Comparison of ENCODE assay signal across 15 cellular contexts in the genomic region with DNA sequence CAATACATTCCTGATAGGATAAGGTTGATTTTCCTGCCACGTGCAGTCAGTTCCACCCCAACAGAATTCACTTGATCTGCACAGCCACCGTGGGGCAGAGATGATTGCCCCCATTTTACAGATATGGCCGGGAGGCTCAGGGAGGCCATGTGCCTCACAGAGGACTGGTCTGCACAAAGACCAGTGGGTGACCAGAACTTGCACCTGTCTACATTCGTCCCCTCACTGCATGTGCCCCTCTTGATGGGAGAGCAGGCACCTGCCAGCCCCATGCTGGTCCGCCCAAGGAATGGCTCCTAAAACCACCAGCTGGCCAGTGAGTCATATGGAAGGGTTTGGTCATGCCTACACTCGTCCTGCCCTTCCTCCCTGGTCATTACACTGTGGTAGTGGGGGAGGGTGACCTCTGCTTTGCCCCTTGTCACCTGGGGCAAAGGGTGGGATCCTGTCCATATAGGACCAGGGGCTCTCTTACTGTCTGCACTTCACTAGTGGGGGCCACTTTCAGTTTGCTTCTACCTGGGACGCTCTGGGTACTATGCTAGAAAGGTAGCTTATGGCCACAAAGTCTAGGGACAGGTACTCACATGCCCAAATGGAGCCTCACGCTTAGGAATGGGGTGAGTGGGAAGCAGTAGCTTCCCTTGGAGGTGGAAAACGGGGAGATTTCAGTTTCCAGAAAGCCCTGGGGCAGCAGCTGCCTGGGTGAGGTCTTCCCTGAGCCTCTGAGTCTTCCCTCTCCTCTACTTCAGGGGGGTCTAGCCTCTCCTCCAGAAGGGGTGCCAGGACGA. TPM values are rescaled to one million over a fixed set of nuclear protein-coding genes. Genes with fewer than 3 reads are reported as not detected.
A peak's percentile ranks its signal among the peaks of the same experiment; 100 is the strongest.
DNase-seq lines count a peak whose midpoint lies in the region; ATAC-seq, FAIRE-seq and TF ChIP-seq lines count a peak whose summit lies in the region.
"Had no signal": no experiment of that assay in that cellular context is flagged by ENCODE, and none has a peak within 500 bp of the region (broad histone marks: within the 10 kb centered on the region; RNA-seq: fewer than 3 reads in every experiment).

No MANE protein-coding gene starts in this region.

- TF ChIP-seq CTCF in activated CD8-positive, alpha-beta T cell treated with anti-CD3 and anti-CD28 coated beads for 36 hours (IDR thresholded peaks at IDR 0.05) = no peak
- no peak for TF ChIP-seq CTCF in astrocyte (IDR thresholded peaks at IDR 0.05; ENCODE audit: insufficient read depth, low read depth, low read length)

- no peaks in the 10 kb centered on the region for H3K27me3 ChIP-seq in astrocyte (ENCODE audit: insufficient read depth, low read length)
- H3K27me3 ChIP-seq: colonic mucosa, stomach had no signal

- H3K9ac ChIP-seq in astrocyte (ENCODE audit: low read length) = no peak overlapping the region

- H3K27ac Mint-ChIP-seq in activated CD8-positive, alpha-beta T cell treated with anti-CD3 and anti-CD28 coated beads, Interleukin-2, amount 10 ng/mL, durations not matched to agents 7 days and 5 days = peak overlapping the region; percentile 25
- no peak overlapping the region for H3K27ac Mint-ChIP-seq in activated CD8-positive, alpha-beta T cell treated with anti-CD3 and anti-CD28 coated beads for 36 hours
- no peak overlapping the region for H3K27ac Mint-ChIP-seq in astrocyte (ENCODE audit: unreplicated experiment)
- H3K27ac Mint-ChIP-seq: activated naive CD8-positive, alpha-beta T cell had no signal

- H3K4me2 ChIP-seq in astrocyte (ENCODE audit: low read length) = no peak overlapping the region

- H2AFZ ChIP-seq in astrocyte (ENCODE audit: low read depth, low read length) = peak overlapping the region; percentile 20

- H3K9me3 Mint-ChIP-seq in activated CD8-positive, alpha-beta T cell treated with anti-CD3 and anti-CD28 coated beads, Interleukin-2, amount 10 ng/mL, durations not matched to agents 7 days and 5 days (ENCODE audit: insufficient read depth) = no peaks in the 10 kb centered on the region
- no peaks in the 10 kb centered on the region for H3K9me3 Mint-ChIP-seq in activated CD8-positive, alpha-beta T cell treated with anti-CD3 and anti-CD28 coated beads for 36 hours
- no peaks in the 10 kb centered on the region for H3K9me3 Mint-ChIP-seq in astrocyte (ENCODE audit: unreplicated experiment)

- no peaks in the 10 kb centered on the region for H3K36me3 ChIP-seq in astrocyte (ENCODE audit: insufficient read depth, low read length)
- H3K36me3 ChIP-seq: colonic mucosa, stomach had no signal

- no peak for DNase-seq in activated CD8-positive, alpha-beta T cell treated with anti-CD3 and anti-CD28 coated beads, Interleukin-2, amount 10 ng/mL, durations not matched to agents 7 days and 5 days
- DNase-seq in activated CD8-positive, alpha-beta T cell treated with anti-CD3 and anti-CD28 coated beads for 36 hours = no peak
- peak; percentile 45 for DNase-seq in HT1080 (ENCODE audit: low read depth)
- DNase-seq in astrocyte (ENCODE audit: low read depth) = no peak
- peak; percentile 15 for DNase-seq in renal cortical epithelial cell (ENCODE audit: low read depth)
- no peak for DNase-seq in GM12892 (ENCODE audit: insufficient read length)
- DNase-seq in NCI-H345 treated with DMSO at 0.1 percent for 48 hours (lab: John Stamatoyannopoulos, UW; ENCODE audit: unreplicated experiment) = no peak
- DNase-seq in GDM1 (lab: John Stamatoyannopoulos, UW) = no peak
- DNase-seq: activated CD4-positive, alpha-beta T cell treated with anti-CD3 and anti-CD28 coated beads for 4 hours; colonic mucosa; NCI-H2029 treated with DMSO at 0.1 percent for 48 hours; stimulated activated CD4-positive, alpha-beta T cell treated with anti-CD3 and anti-CD28 coated beads, Interleukin-4, amount 100 ng/mL, for 1 hour; stomach; SW 1271 had no signal

- FAIRE-seq in astrocyte (lab: Jason Lieb, UNC) (no peak), GM12892 (lab: Jason Lieb, UNC) (no peak)

- POLR2A ChIA-PET in activated CD8-positive, alpha-beta T cell treated with anti-CD3 and anti-CD28 coated beads, Interleukin-2, amount 10 ng/mL, durations not matched to agents 7 days and 5 days (lab: Charles Lee) = interaction anchor here (0.5 to 0.9 kb wide), 3 partner anchors 11 to 293 kb away, joined by 3 to 6 read pairs (median 3); no protein-coding TSS in a partner anchor
- POLR2A ChIA-PET in activated CD8-positive, alpha-beta T cell treated with anti-CD3 and anti-CD28 coated beads for 36 hours (lab: Charles Lee) = interaction anchor here (1.2 to 1.4 kb wide), 3 partner anchors 9 to 271 kb away, joined by 3 to 11 read pairs (median 4); a partner anchor contains a TSS

- H3K4me1 ChIP-seq in astrocyte (ENCODE audit: insufficient read depth, low read length) = no peaks in the 10 kb centered on the region
- H3K4me1 ChIP-seq: colonic mucosa had no signal

- no peaks in the 10 kb centered on the region for H3K79me2 ChIP-seq in astrocyte (ENCODE audit: insufficient read depth, low read length)

- TF ChIP-seq POLR2A in GM12892 (IDR thresholded peaks at IDR 0.05; ENCODE audit: low read depth, low read length) = no peak; the same call in 1 of the 2 replicates

- ATAC-seq in activated CD8-positive, alpha-beta T cell treated with anti-CD3 and anti-CD28 coated beads, Interleukin-2, amount 10 ng/mL, durations not matched to agents 7 days and 5 days = no peak
- ATAC-seq in activated CD8-positive, alpha-beta T cell treated with anti-CD3 and anti-CD28 coated beads for 36 hours = no peak

- H3K4me1 Mint-ChIP-seq in activated CD8-positive, alpha-beta T cell treated with anti-CD3 and anti-CD28 coated beads, Interleukin-2, amount 10 ng/mL, durations not matched to agents 7 days and 5 days (ENCODE audit: low read depth) = peaks cover 45% of the 10 kb centered on the region
- H3K4me1 Mint-ChIP-seq in activated CD8-positive, alpha-beta T cell treated with anti-CD3 and anti-CD28 coated beads for 36 hours (ENCODE audit: low read depth) = peaks cover 23% of the 10 kb centered on the region
- H3K4me1 Mint-ChIP-seq in astrocyte (ENCODE audit: low read depth, unreplicated experiment) = peaks cover 2% of the 10 kb centered on the region

- H3K4me3 ChIP-seq in astrocyte (ENCODE audit: insufficient read depth, low read depth, low read length) = no peak overlapping the region
- H3K4me3 ChIP-seq: colonic mucosa, stomach had no signal

- H3K36me3 Mint-ChIP-seq in activated CD8-positive, alpha-beta T cell treated with anti-CD3 and anti-CD28 coated beads, Interleukin-2, amount 10 ng/mL, durations not matched to agents 7 days and 5 days (ENCODE audit: low read depth) = peaks cover 60% of the 10 kb centered on the region
- H3K36me3 Mint-ChIP-seq in activated CD8-positive, alpha-beta T cell treated with anti-CD3 and anti-CD28 coated beads for 36 hours (ENCODE audit: low read depth) = peaks cover 45% of the 10 kb centered on the region
- no peaks in the 10 kb centered on the region for H3K36me3 Mint-ChIP-seq in astrocyte (ENCODE audit: low read depth, unreplicated experiment)
- H3K36me3 Mint-ChIP-seq: activated naive CD8-positive, alpha-beta T cell had no signal

- no peaks in the 10 kb centered on the region for H3K9me3 ChIP-seq in astrocyte (ENCODE audit: insufficient read depth, low read depth, low read length)
- H3K9me3 ChIP-seq: colonic mucosa, stomach had no signal

- intact Hi-C loops in activated CD8-positive, alpha-beta T cell treated with anti-CD3 and anti-CD28 coated beads for 36 hours (cut with micrococcal nuclease) = no loop called here

- H3K4me3 Mint-ChIP-seq in activated CD8-positive, alpha-beta T cell treated with anti-CD3 and anti-CD28 coated beads, Interleukin-2, amount 10 ng/mL, durations not matched to agents 7 days and 5 days = no peak overlapping the region
- H3K4me3 Mint-ChIP-seq in activated CD8-positive, alpha-beta T cell treated with anti-CD3 and anti-CD28 coated beads for 36 hours = no peak overlapping the region
- no peak overlapping the region for H3K4me3 Mint-ChIP-seq in astrocyte (ENCODE audit: unreplicated experiment)
- H3K4me3 Mint-ChIP-seq: activated naive CD8-positive, alpha-beta T cell had no signal

- H3K27ac ChIP-seq in astrocyte (ENCODE audit: low read depth, low read length) = no peak overlapping the region
- H3K27ac ChIP-seq: colonic mucosa, stomach had no signal

- no peaks in the 10 kb centered on the region for H4K20me1 ChIP-seq in astrocyte (ENCODE audit: insufficient read depth, low read length)

- CTCF ChIA-PET in activated CD8-positive, alpha-beta T cell treated with anti-CD3 and anti-CD28 coated beads, Interleukin-2, amount 10 ng/mL, durations not matched to agents 7 days and 5 days (lab: Charles Lee) = interaction anchor here (1.0 to 6.1 kb wide), 3 partner anchors 13 to 272 kb away, joined by 5 to 55 read pairs (median 6); no protein-coding TSS in a partner anchor
- CTCF ChIA-PET in activated CD8-positive, alpha-beta T cell treated with anti-CD3 and anti-CD28 coated beads for 36 hours (lab: Charles Lee) = interaction anchor here (0.6 to 1.3 kb wide), 2 partner anchors 221 to 272 kb away, joined by 3 read pairs; no protein-coding TSS in a partner anchor

- H3K27me3 Mint-ChIP-seq in activated CD8-positive, alpha-beta T cell treated with anti-CD3 and anti-CD28 coated beads, Interleukin-2, amount 10 ng/mL, durations not matched to agents 7 days and 5 days (ENCODE audit: low read depth) = no peaks in the 10 kb centered on the region
- H3K27me3 Mint-ChIP-seq in activated CD8-positive, alpha-beta T cell treated with anti-CD3 and anti-CD28 coated beads for 36 hours = no peaks in the 10 kb centered on the region
- peaks cover 9% of the 10 kb centered on the region for H3K27me3 Mint-ChIP-seq in astrocyte (ENCODE audit: low read depth, unreplicated experiment)
- H3K27me3 Mint-ChIP-seq: activated naive CD8-positive, alpha-beta T cell had no signal

RNA-seq across cellular contexts. Expression of a gene that starts 14.7 kb away (rescaled TPM):
- 100 to 1,000 TPM; 571 to 604 TPM for total RNA-seq in activated CD8-positive, alpha-beta T cell treated with anti-CD3 and anti-CD28 coated beads, Interleukin-2, amount 10 ng/mL, durations not matched to agents 7 days and 5 days
- total RNA-seq in activated CD8-positive, alpha-beta T cell treated with anti-CD3 and anti-CD28 coated beads for 36 hours = 100 to 1,000 TPM; 368 to 396 TPM
- 98.1 and 195 TPM in 2 replicates for total RNA-seq in HT1080 (2014; rRNA removed; shearing (Covaris generic))
- 144 and 151 TPM in 2 replicates for polyA plus RNA-seq in HT1080 (2015; cell fraction: cytosol; rRNA removed)
- 165 and 180 TPM in 2 replicates for polyA plus RNA-seq in HT1080 (2015; cell fraction: nucleus; rRNA removed)
- total RNA-seq in astrocyte = 6.8 and 11.9 TPM in 2 replicates
- total RNA-seq in renal cortical epithelial cell = 3.4 and 17.9 TPM in 2 replicates
- 122 TPM for polyA plus RNA-seq in GM12892 (2012; ENCODE audit: missing spikeins)

RNA-seq across cellular contexts. Expression of a gene that starts 57.0 kb away (rescaled TPM):
- 1 to 10 TPM in 1 of 2 experiments, under 1 TPM in 1; 0.50 to 1.1 TPM for total RNA-seq in activated CD8-positive, alpha-beta T cell treated with anti-CD3 and anti-CD28 coated beads, Interleukin-2, amount 10 ng/mL, durations not matched to agents 7 days and 5 days
- under 1 TPM; 0.11 to 0.32 TPM for total RNA-seq in activated CD8-positive, alpha-beta T cell treated with anti-CD3 and anti-CD28 coated beads for 36 hours
- 0.05 and 0.10 TPM in 2 replicates for total RNA-seq in HT1080 (2014; rRNA removed; shearing (Covaris generic))
- 0.06 and 0.09 TPM in 2 replicates for polyA plus RNA-seq in HT1080 (2015; cell fraction: cytosol; rRNA removed)
- polyA plus RNA-seq in HT1080 (2015; cell fraction: nucleus; rRNA removed) = 0.16 TPM in 1 of 2 replicates, not detected in the other
- total RNA-seq in astrocyte (3.7 and 4.8 TPM in 2 replicates), renal cortical epithelial cell (34.2 and 223 TPM in 2 replicates)
- 2.6 TPM for polyA plus RNA-seq in GM12892 (2012; ENCODE audit: missing spikeins)

Comparison
In these comparisons a context has a peak if more than half of its experiments do, and no peak if none do; other contexts are left out.
1. DNase-seq: peak in HT1080 (single experiment) and renal cortical epithelial cell (single experiment); none in activated CD8-positive, alpha-beta T cell treated with anti-CD3 and anti-CD28 coated beads, Interleukin-2, amount 10 ng/mL, durations not matched to agents 7 days and 5 days (single experiment), activated CD8-positive, alpha-beta T cell treated with anti-CD3 and anti-CD28 coated beads for 36 hours (single experiment), astrocyte (single experiment), GM12892 (single experiment), NCI-H345 treated with DMSO at 0.1 percent for 48 hours (single experiment) and GDM1 (single experiment).